ENCODE assay signal across 8 cellular contexts in the genomic region with DNA sequence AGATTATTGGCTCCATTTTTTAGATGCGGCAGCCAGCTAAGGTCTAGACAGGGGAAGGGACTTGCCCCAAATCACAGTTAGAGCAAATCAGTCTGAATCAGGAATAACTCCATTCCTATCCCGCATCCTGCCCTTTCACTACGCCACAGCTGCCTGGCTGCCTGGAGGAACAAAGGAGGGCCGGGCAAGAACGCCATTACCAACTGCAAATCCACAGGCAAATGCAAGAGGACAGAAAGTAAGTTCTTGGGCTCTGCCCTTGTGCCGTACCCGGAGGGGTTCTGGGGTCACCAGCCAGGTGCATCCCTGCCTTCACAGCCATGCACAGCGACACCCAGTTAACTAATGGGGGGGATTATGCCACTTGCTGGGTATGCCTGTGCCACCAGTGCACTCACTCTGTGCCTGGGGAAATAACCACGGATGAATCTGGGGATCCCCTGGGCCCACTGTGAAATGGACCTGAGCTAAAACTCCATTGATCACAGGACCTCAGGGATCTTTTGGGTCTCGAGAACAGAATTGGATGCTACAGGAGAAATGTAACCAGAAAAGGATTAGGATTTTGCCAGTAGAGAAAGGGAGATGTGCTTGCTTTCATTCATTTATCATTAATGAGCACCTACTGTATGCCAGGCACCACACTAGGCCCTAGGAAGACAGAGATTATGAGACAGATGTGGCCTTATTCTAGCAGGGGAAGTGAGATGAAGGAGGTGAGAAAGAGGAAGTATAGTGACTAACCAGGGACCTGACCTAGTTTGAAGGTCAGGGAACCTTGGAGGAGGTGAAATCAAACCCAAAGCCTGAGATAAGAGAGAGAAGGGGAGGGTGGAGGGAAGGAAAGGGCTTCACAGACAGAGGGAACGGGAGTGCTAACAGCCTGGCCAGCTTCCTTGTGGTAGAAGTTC. TPM values are rescaled to one million over a fixed set of nuclear protein-coding genes. Genes with fewer than 3 reads are reported as not detected.
DNase-seq lines count a peak whose midpoint lies in the region; ATAC-seq and TF ChIP-seq lines count a peak whose summit lies in the region.

No MANE protein-coding gene starts in this region.

- TF ChIP-seq CTCF in A673 (conservative IDR thresholded peaks at IDR 0.05; ENCODE audit: low read depth, low read length) (no peak), fibroblast of the aortic adventitia (IDR thresholded peaks at IDR 0.05; ENCODE audit: insufficient read depth, low read length) (no peak)

- POLR2A ChIA-PET in A673 (lab: Charles Lee; ENCODE audit: low non-redundant PET), result no interaction called here
- POLR2A ChIA-PET in activated CD8-positive, alpha-beta T cell treated with anti-CD3 and anti-CD28 coated beads, Interleukin-2, amount 10 ng/mL, durations not matched to agents 7 days and 5 days (lab: Charles Lee), result interaction anchor here (0.6 to 5.8 kb wide), 10 partner anchors 10 to 583 kb away, joined by 3 to 73 read pairs (median 4); a partner anchor contains a TSS

- H3K27ac Mint-ChIP-seq in activated CD8-positive, alpha-beta T cell treated with anti-CD3 and anti-CD28 coated beads, Interleukin-2, amount 10 ng/mL, durations not matched to agents 7 days and 5 days, result peak overlapping the region; percentile 86

- intact Hi-C loops in A673 (cut with micrococcal nuclease; ENCODE audit: unreplicated experiment), result loop anchor here (1.0 to 2.0 kb wide), 2 partner anchors 46 to 61 kb away; no protein-coding TSS in a partner anchor

- no peaks in the 10 kb centered on the region for H3K9me3 Mint-ChIP-seq in activated CD8-positive, alpha-beta T cell treated with anti-CD3 and anti-CD28 coated beads, Interleukin-2, amount 10 ng/mL, durations not matched to agents 7 days and 5 days (ENCODE audit: insufficient read depth)

- peaks cover 26% of the 10 kb centered on the region for H3K36me3 Mint-ChIP-seq in activated CD8-positive, alpha-beta T cell treated with anti-CD3 and anti-CD28 coated beads, Interleukin-2, amount 10 ng/mL, durations not matched to agents 7 days and 5 days (ENCODE audit: low read depth)

- ATAC-seq in activated CD8-positive, alpha-beta T cell treated with anti-CD3 and anti-CD28 coated beads, Interleukin-2, amount 10 ng/mL, durations not matched to agents 7 days and 5 days, result peak; percentile 16
- no peak for ATAC-seq in left lobe of liver

- peak overlapping the region; percentile 94 for H3K4me3 Mint-ChIP-seq in activated CD8-positive, alpha-beta T cell treated with anti-CD3 and anti-CD28 coated beads, Interleukin-2, amount 10 ng/mL, durations not matched to agents 7 days and 5 days

- no TSS peak for BruUV-seq in A673 (replicated peaks; lab: Mats Ljungman, UMichigan)

- CTCF ChIA-PET in A673 (lab: Charles Lee), result no interaction called here
- CTCF ChIA-PET in activated CD8-positive, alpha-beta T cell treated with anti-CD3 and anti-CD28 coated beads, Interleukin-2, amount 10 ng/mL, durations not matched to agents 7 days and 5 days (lab: Charles Lee), result interaction anchor here (1.0 to 7.3 kb wide), 5 partner anchors 25 to 66 kb away, joined by 3 to 63 read pairs (median 8); no protein-coding TSS in a partner anchor

- H3K36me3 ChIP-seq in A673 (ENCODE audit: insufficient read depth, low read length, poor library complexity, severe bottlenecking) (no peaks in the 10 kb centered on the region), MG63 (peaks cover 31% of the 10 kb centered on the region)

- peak overlapping the region; percentile 84 for H3K27ac ChIP-seq in A673 (ENCODE audit: low read depth, low read length, poor library complexity, severe bottlenecking)

- no peaks in the 10 kb centered on the region for H3K27me3 Mint-ChIP-seq in activated CD8-positive, alpha-beta T cell treated with anti-CD3 and anti-CD28 coated beads, Interleukin-2, amount 10 ng/mL, durations not matched to agents 7 days and 5 days (ENCODE audit: low read depth)

- no peaks in the 10 kb centered on the region for H3K4me1 ChIP-seq in A673 (ENCODE audit: insufficient read depth, low read length, poor library complexity, severe bottlenecking)

- H3K27me3 ChIP-seq in A673 (replicated peaks; ENCODE audit: insufficient read depth, low read depth, low read length, poor library complexity) (no peaks in the 10 kb centered on the region), MG63 (no peaks in the 10 kb centered on the region)

- peak; percentile 29 for DNase-seq in A673 (ENCODE audit: low spot score)
- DNase-seq in GF-D8 (lab: John Stamatoyannopoulos, UW), result peak; percentile 72
- no peak for DNase-seq in MG63
- peak; percentile 32 for DNase-seq in activated CD8-positive, alpha-beta T cell treated with anti-CD3 and anti-CD28 coated beads, Interleukin-2, amount 10 ng/mL, durations not matched to agents 7 days and 5 days
- no peak for DNase-seq in fibroblast of the aortic adventitia (ENCODE audit: low read depth)
- peak; percentile 80 for DNase-seq in retina
- no peak for DNase-seq in left lobe of liver (ENCODE audit: low spot score)
- no peak for DNase-seq in medulla oblongata (ENCODE audit: extremely low spot score)

- H3K4me3 ChIP-seq in A673 (ENCODE audit: low read depth, low read length, poor library complexity, severe bottlenecking) (peak overlapping the region; percentile 85), MG63 (peak overlapping the region; percentile 84), fibroblast of the aortic adventitia (ENCODE audit: low read depth, low read length) (peak overlapping the region; percentile 93)

- peaks cover 37% of the 10 kb centered on the region for H3K4me1 Mint-ChIP-seq in activated CD8-positive, alpha-beta T cell treated with anti-CD3 and anti-CD28 coated beads, Interleukin-2, amount 10 ng/mL, durations not matched to agents 7 days and 5 days (ENCODE audit: low read depth)

- H3K9me3 ChIP-seq in A673 (ENCODE audit: low read depth, low read length, poor library complexity, severe bottlenecking), result no peaks in the 10 kb centered on the region
- H3K9me3 ChIP-seq in MG63, result no peaks in the 10 kb centered on the region

RNA-seq across cellular contexts. Expression of a gene that starts 17.7 kb away (rescaled TPM):
- total RNA-seq in A673 (2021) (28.2 and 34.7 TPM in 2 replicates), fibroblast of the aortic adventitia (ENCODE audit: low replicate concordance) (22.3 and 45.5 TPM in 2 replicates), left lobe of liver (6.2 TPM)
- 64.3 and 70.8 TPM in 2 replicates for total RNA-seq in MG63 (2014; rRNA removed; shearing (Covaris generic); ENCODE audit: low replicate concordance)
- total RNA-seq in activated CD8-positive, alpha-beta T cell treated with anti-CD3 and anti-CD28 coated beads, Interleukin-2, amount 10 ng/mL, durations not matched to agents 7 days and 5 days, result 10 to 100 TPM; 30.3 to 34.5 TPM

RNA-seq across cellular contexts. Expression of a gene that starts 20.3 kb away (rescaled TPM):
- 1.4 and 1.6 TPM in 2 replicates for total RNA-seq in A673 (2021)
- total RNA-seq in MG63 (2014; rRNA removed; shearing (Covaris generic); ENCODE audit: low replicate concordance), result not detected in 2 replicates
- under 1 TPM; 0.23 to 0.34 TPM for total RNA-seq in activated CD8-positive, alpha-beta T cell treated with anti-CD3 and anti-CD28 coated beads, Interleukin-2, amount 10 ng/mL, durations not matched to agents 7 days and 5 days
- 2.5 and 3.2 TPM in 2 replicates for total RNA-seq in fibroblast of the aortic adventitia (ENCODE audit: low replicate concordance)
- total RNA-seq in left lobe of liver, result 0.58 TPM

RNA-seq across cellular contexts. Expression of a gene that starts 47.2 kb away (rescaled TPM):
- total RNA-seq in A673 (2021) (37.0 and 39.3 TPM in 2 replicates), fibroblast of the aortic adventitia (ENCODE audit: low replicate concordance) (9.8 and 16.6 TPM in 2 replicates), left lobe of liver (3.6 TPM)
- total RNA-seq in MG63 (2014; rRNA removed; shearing (Covaris generic); ENCODE audit: low replicate concordance), result 19.5 and 31.2 TPM in 2 replicates
- total RNA-seq in activated CD8-positive, alpha-beta T cell treated with anti-CD3 and anti-CD28 coated beads, Interleukin-2, amount 10 ng/mL, durations not matched to agents 7 days and 5 days, result 10 to 100 TPM; 22.7 to 23.1 TPM

Comparison
In these comparisons a context has a peak if more than half of its experiments do, and no peak if none do; other contexts are left out.
1. DNase-seq: peak in A673 (single experiment), GF-D8 (single experiment), activated CD8-positive, alpha-beta T cell treated with anti-CD3 and anti-CD28 coated beads, Interleukin-2, amount 10 ng/mL, durations not matched to agents 7 days and 5 days (single experiment) and retina (single experiment); none in MG63 (single experiment), fibroblast of the aortic adventitia (single experiment), left lobe of liver (single experiment) and medulla oblongata (single experiment).
2. Peak in every context shown above with its lines, with median percentiles within 50 percentile points of each other: H3K4me3 ChIP-seq.